28 cellular contexts compared by ENCODE assay signal in the genomic region with DNA sequence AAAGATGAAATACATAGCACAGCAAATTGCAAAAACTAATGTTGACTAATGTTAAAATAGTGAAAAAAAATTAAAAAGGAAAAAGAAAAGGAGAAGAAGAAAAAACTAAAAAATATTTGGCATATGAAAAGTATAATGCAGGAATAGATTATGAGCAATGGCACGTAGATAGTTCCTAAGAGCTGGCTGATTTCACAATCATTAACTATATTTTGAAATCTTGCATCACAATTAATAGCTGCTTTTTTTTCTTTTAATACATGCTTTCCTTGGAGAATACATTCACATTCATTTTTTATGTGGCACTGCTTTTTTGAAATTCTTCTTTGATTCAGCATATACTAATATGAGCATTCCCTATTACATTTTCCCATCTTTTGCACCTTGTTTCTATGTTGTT.
"Had no signal": no experiment of that assay in that cellular context is flagged by ENCODE, and none has a peak within 500 bp of the region (broad histone marks: within the 10 kb centered on the region; RNA-seq: fewer than 3 reads in every experiment).

No MANE protein-coding gene starts in this region.

- DNase-seq: colonic mucosa; cortex of kidney; dermis blood vessel endothelial cell; dorsolateral prefrontal cortex; effector CD4-positive, alpha-beta T cell; effector CD8-positive, alpha-beta T cell; effector memory CD4-positive, alpha-beta T cell; effector memory CD8-positive, alpha-beta T cell; endodermal cell; erythroblast; esophagus squamous epithelium; foreskin fibroblast; foreskin keratinocyte; foreskin melanocyte; gastrocnemius medialis; glutamatergic neuron; head of caudate nucleus; heart left ventricle; heart right ventricle had no signal

- H3K36me3 ChIP-seq: colonic mucosa, esophagus muscularis mucosa, esophagus squamous epithelium, gastrocnemius medialis, gastroesophageal sphincter, heart left ventricle, heart right ventricle had no signal

- H3K27ac ChIP-seq: colonic mucosa, coronary artery, dorsolateral prefrontal cortex, epithelial cell of prostate, esophagus muscularis mucosa, esophagus squamous epithelium, foreskin keratinocyte, gastrocnemius medialis, gastroesophageal sphincter, heart left ventricle, heart right ventricle had no signal

- ATAC-seq: effector memory CD8-positive, alpha-beta T cell; esophagus mucosa; foreskin keratinocyte; gastrocnemius medialis; gastroesophageal sphincter; heart left ventricle; heart right ventricle had no signal

- H3K9me3 ChIP-seq: colonic mucosa, esophagus muscularis mucosa, esophagus squamous epithelium, gastrocnemius medialis, gastroesophageal sphincter, heart left ventricle, heart right ventricle had no signal

- H3K4me1 ChIP-seq: colonic mucosa, esophagus muscularis mucosa, esophagus squamous epithelium, foreskin keratinocyte, gastrocnemius medialis, gastroesophageal sphincter, heart left ventricle, heart right ventricle had no signal

- H3K4me3 ChIP-seq: colonic mucosa, coronary artery, dorsolateral prefrontal cortex, esophagus muscularis mucosa, esophagus squamous epithelium, gastrocnemius medialis, gastroesophageal sphincter, heart left ventricle, heart right ventricle had no signal

- H3K27me3 ChIP-seq: colonic mucosa, dorsolateral prefrontal cortex, esophagus muscularis mucosa, esophagus squamous epithelium, foreskin keratinocyte, gastrocnemius medialis, gastroesophageal sphincter, heart left ventricle, heart right ventricle had no signal

- FAIRE-seq: colon, endometrium, endothelial cell of umbilical vein, frontal cortex had no signal
